Comparison of ENCODE assay signal across 15 cellular contexts in the genomic region with DNA sequence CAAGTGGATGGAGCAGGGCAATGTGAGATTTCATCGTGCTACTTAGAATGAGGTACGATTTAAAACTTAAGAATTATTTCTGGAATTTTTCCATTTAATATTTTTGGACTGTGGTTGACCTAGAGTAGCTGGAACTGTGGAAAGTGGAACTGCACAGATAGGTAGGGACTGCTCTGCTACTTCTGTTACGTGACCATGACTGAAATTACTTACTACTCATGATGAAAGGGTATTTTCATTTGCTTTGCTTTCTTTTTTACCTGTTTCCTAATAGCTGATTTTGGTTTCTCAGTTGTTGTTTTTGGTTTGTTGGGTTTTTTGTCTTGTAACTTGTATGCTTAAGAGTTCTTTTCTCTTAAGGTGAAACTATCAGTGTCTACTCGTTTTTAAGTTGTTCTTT. TPM values are rescaled to one million over a fixed set of nuclear protein-coding genes. Genes with fewer than 3 reads are reported as not detected.
A peak's percentile ranks its signal among the peaks of the same experiment; 100 is the strongest.
DNase-seq lines count a peak whose midpoint lies in the region; ATAC-seq, FAIRE-seq and TF ChIP-seq lines count a peak whose summit lies in the region.
"Had no signal": no experiment of that assay in that cellular context is flagged by ENCODE, and none has a peak within 500 bp of the region (broad histone marks: within the 10 kb centered on the region; RNA-seq: fewer than 3 reads in every experiment).

No MANE protein-coding gene starts in this region.

- peaks cover 13% of the 10 kb centered on the region for H3K36me3 ChIP-seq in astrocyte (ENCODE audit: insufficient read depth, low read length)

- H2AFZ ChIP-seq in astrocyte (ENCODE audit: low read depth, low read length) = no peak overlapping the region

- CTCF ChIA-PET in activated CD4-positive, alpha-beta memory T cell treated with anti-CD3 and anti-CD28 coated beads for 36 hours (lab: Charles Lee) = interaction anchor here (2.2 kb wide), 1 partner anchor 11 kb away, joined by 10 read pairs; a partner anchor contains a TSS

- H3K9me3 ChIP-seq in astrocyte (ENCODE audit: insufficient read depth, low read depth, low read length) = no peaks in the 10 kb centered on the region
- H3K9me3 ChIP-seq: spleen had no signal

- no peaks in the 10 kb centered on the region for H3K36me3 Mint-ChIP-seq in astrocyte (ENCODE audit: low read depth, unreplicated experiment)
- peaks cover 12% of the 10 kb centered on the region for H3K36me3 Mint-ChIP-seq in activated CD4-positive, alpha-beta memory T cell treated with anti-CD3 and anti-CD28 coated beads for 36 hours

- H3K27ac Mint-ChIP-seq in astrocyte (ENCODE audit: unreplicated experiment) = no peak overlapping the region
- no peak overlapping the region for H3K27ac Mint-ChIP-seq in activated CD4-positive, alpha-beta memory T cell treated with anti-CD3 and anti-CD28 coated beads for 36 hours

- TF ChIP-seq CTCF in astrocyte (IDR thresholded peaks at IDR 0.05; ENCODE audit: insufficient read depth, low read depth, low read length) (no peak), omental fat pad (IDR thresholded peaks at IDR 0.05) (no peak)

- no peak overlapping the region for H3K4me2 ChIP-seq in astrocyte (ENCODE audit: low read length)

- peak; percentile 66 for FAIRE-seq in astrocyte (lab: Jason Lieb, UNC)
- FAIRE-seq: TTC549 had no signal

- ATAC-seq in GM18873 (IDR thresholded peaks at IDR 0.05; ENCODE audit: low FRiP score, unreplicated experiment) (peak; percentile 56), GM21528 (IDR thresholded peaks at IDR 0.05; ENCODE audit: low FRiP score, unreplicated experiment) (peak; percentile 73), HG03060 (IDR thresholded peaks at IDR 0.05; ENCODE audit: low read depth, unreplicated experiment) (peak; percentile 67), omental fat pad (ENCODE audit: low FRiP score) (no peak), GM19328 (IDR thresholded peaks at IDR 0.05; ENCODE audit: unreplicated experiment) (no peak)

- no peaks in the 10 kb centered on the region for H3K27me3 ChIP-seq in astrocyte (ENCODE audit: insufficient read depth, low read length)
- H3K27me3 ChIP-seq: spleen had no signal

- no peaks in the 10 kb centered on the region for H3K9me3 Mint-ChIP-seq in astrocyte (ENCODE audit: unreplicated experiment)
- no peaks in the 10 kb centered on the region for H3K9me3 Mint-ChIP-seq in activated CD4-positive, alpha-beta memory T cell treated with anti-CD3 and anti-CD28 coated beads for 36 hours

- no peaks in the 10 kb centered on the region for H3K4me1 ChIP-seq in astrocyte (ENCODE audit: insufficient read depth, low read length)

- H3K9ac ChIP-seq in astrocyte (ENCODE audit: low read length) = no peak overlapping the region

- peaks cover 78% of the 10 kb centered on the region for H4K20me1 ChIP-seq in astrocyte (ENCODE audit: insufficient read depth, low read length)

- H3K4me1 Mint-ChIP-seq in astrocyte (ENCODE audit: low read depth, unreplicated experiment) = no peaks in the 10 kb centered on the region
- peaks cover 24% of the 10 kb centered on the region for H3K4me1 Mint-ChIP-seq in activated CD4-positive, alpha-beta memory T cell treated with anti-CD3 and anti-CD28 coated beads for 36 hours (ENCODE audit: low read depth)

- peaks cover 100% of the 10 kb centered on the region for H3K79me2 ChIP-seq in astrocyte (ENCODE audit: insufficient read depth, low read length)

- H3K4me3 ChIP-seq in astrocyte (ENCODE audit: insufficient read depth, low read depth, low read length) = no peak overlapping the region
- H3K4me3 ChIP-seq: spleen had no signal

- H3K27ac ChIP-seq in astrocyte (ENCODE audit: low read depth, low read length) = no peak overlapping the region
- H3K27ac ChIP-seq: spleen had no signal

- no peak overlapping the region for H3K4me3 Mint-ChIP-seq in astrocyte (ENCODE audit: unreplicated experiment)
- H3K4me3 Mint-ChIP-seq in activated CD4-positive, alpha-beta memory T cell treated with anti-CD3 and anti-CD28 coated beads for 36 hours = no peak overlapping the region
- H3K4me3 Mint-ChIP-seq: CD4-positive, CD25-positive, alpha-beta regulatory T cell had no signal

- DNase-seq in astrocyte (ENCODE audit: low read depth) (no peak), omental fat pad (ENCODE audit: low spot score) (no peak), head of caudate nucleus (no peak)
- DNase-seq in activated CD4-positive, alpha-beta memory T cell treated with anti-CD3 and anti-CD28 coated beads for 36 hours = no peak
- DNase-seq: activated CD8-positive, alpha-beta memory T cell treated with anti-CD3 and anti-CD28 coated beads, Interleukin-2, amount 50 U/mL, for 48 hours; amniotic stem cell; CD4-positive, CD25-positive, alpha-beta regulatory T cell; glutamatergic neuron; NCI-H510A treated with DMSO at 0.1 percent for 48 hours; spleen had no signal

- H3K27me3 Mint-ChIP-seq in astrocyte (ENCODE audit: low read depth, unreplicated experiment) = no peaks in the 10 kb centered on the region
- no peaks in the 10 kb centered on the region for H3K27me3 Mint-ChIP-seq in activated CD4-positive, alpha-beta memory T cell treated with anti-CD3 and anti-CD28 coated beads for 36 hours
- H3K27me3 Mint-ChIP-seq: CD4-positive, CD25-positive, alpha-beta regulatory T cell had no signal

- intact Hi-C loops in activated CD4-positive, alpha-beta memory T cell treated with anti-CD3 and anti-CD28 coated beads for 36 hours (cut with micrococcal nuclease) = no loop called here
- intact Hi-C loops in head of caudate nucleus (cut with DNase I) = no loop called here

- POLR2A ChIA-PET in activated CD4-positive, alpha-beta memory T cell treated with anti-CD3 and anti-CD28 coated beads for 36 hours (lab: Charles Lee) = interaction anchor here (2.0 kb wide), 1 partner anchor 12 kb away, joined by 10 read pairs; a partner anchor contains a TSS

RNA-seq across cellular contexts. Expression of a gene that starts 11.4 kb away (rescaled TPM):
- 129 and 140 TPM in 2 replicates for total RNA-seq in astrocyte
- 10 to 100 TPM; 46.4 to 63.7 (median 55.7) TPM for total RNA-seq in omental fat pad
- total RNA-seq in activated CD4-positive, alpha-beta memory T cell treated with anti-CD3 and anti-CD28 coated beads for 36 hours = 10 to 100 TPM; 33.0 to 34.1 TPM

Comparison
In these comparisons a context has a peak if more than half of its experiments do, and no peak if none do; other contexts are left out.
1. ATAC-seq: peak in GM18873 (single experiment), GM21528 (single experiment) and HG03060 (single experiment); none in omental fat pad (single experiment) and GM19328 (single experiment).